Comparison of ENCODE assay signal across 25 cellular contexts in genomic region chr12:52646613-52647012, GRCh38. TPM values are rescaled to one million over a fixed set of nuclear protein-coding genes. Genes with fewer than 3 reads are reported as not detected.
A peak's percentile ranks its signal among the peaks of the same experiment; 100 is the strongest.
DNase-seq lines count a peak whose midpoint lies in the region; ATAC-seq and TF ChIP-seq lines count a peak whose summit lies in the region.
"Had no signal": no experiment of that assay in that cellular context is flagged by ENCODE, and none has a peak within 500 bp of the region (broad histone marks: within the 10 kb centered on the region; RNA-seq: fewer than 3 reads in every experiment).

No MANE protein-coding gene starts in this region.

- TF ChIP-seq CTCF in colonic mucosa (IDR thresholded peaks at IDR 0.05), result no peak
- no peak for TF ChIP-seq CTCF in natural killer cell (IDR thresholded peaks at IDR 0.05)
- no peak for TF ChIP-seq CTCF in stomach (IDR thresholded peaks at IDR 0.05)

- H3K27ac ChIP-seq in CD8-positive, alpha-beta memory T cell (ENCODE audit: low read depth, low read length), result peak overlapping the region; percentile 3
- H3K27ac ChIP-seq in colonic mucosa (no peak overlapping the region), stomach (no peak overlapping the region)
- H3K27ac ChIP-seq: A549, BLaER1, parathyroid adenoma, WERI-Rb-1 had no signal

- peak overlapping the region; percentile 8 for H3K4me3 ChIP-seq in CD8-positive, alpha-beta memory T cell (ENCODE audit: low read length)
- H3K4me3 ChIP-seq in colonic mucosa (no peak overlapping the region), stomach (no peak overlapping the region)
- H3K4me3 ChIP-seq: A549, BLaER1 had no signal

- ATAC-seq in natural killer cell, result no peak
- ATAC-seq: A549 had no signal

- no peak for TF ChIP-seq POLR2A in stomach (IDR thresholded peaks at IDR 0.05)

- peaks cover 2% of the 10 kb centered on the region for H3K27me3 Mint-ChIP-seq in activated CD4-positive, alpha-beta T cell treated with anti-CD3 and anti-CD28 coated beads, Interleukin-2, amount 10 ng/mL, durations not matched to agents 24 days and 14 days
- H3K27me3 Mint-ChIP-seq in CD8-positive, alpha-beta memory T cell, result peaks cover 0 to 4% of the 10 kb centered on the region in 2 donors
- H3K27me3 Mint-ChIP-seq in natural killer cell (ENCODE audit: low read depth in 2 of 2), result no peaks in the 10 kb centered on the region

- POLR2A ChIA-PET in CD8-positive, alpha-beta memory T cell (lab: Charles Lee), result no interaction called here

- no peak overlapping the region for H3K27ac Mint-ChIP-seq in activated CD4-positive, alpha-beta T cell treated with anti-CD3 and anti-CD28 coated beads, Interleukin-2, amount 10 ng/mL, durations not matched to agents 24 days and 14 days
- H3K27ac Mint-ChIP-seq in CD8-positive, alpha-beta memory T cell, result peak overlapping the region; percentile 94 to 100 (median 98)
- H3K27ac Mint-ChIP-seq in natural killer cell, result peak overlapping the region; percentile 97 to 98
- H3K27ac Mint-ChIP-seq: memory B cell had no signal

- peak overlapping the region; percentile 1 for H3K4me3 Mint-ChIP-seq in activated CD4-positive, alpha-beta T cell treated with anti-CD3 and anti-CD28 coated beads, Interleukin-2, amount 10 ng/mL, durations not matched to agents 24 days and 14 days
- H3K4me3 Mint-ChIP-seq in CD8-positive, alpha-beta memory T cell, result peak overlapping the region in 4 of 7 donors; percentile 44 to 82 (median 59)
- H3K4me3 Mint-ChIP-seq in natural killer cell, result peak overlapping the region; percentile 84
- H3K4me3 Mint-ChIP-seq: memory B cell had no signal

- H3K9me3 ChIP-seq in CD8-positive, alpha-beta memory T cell (ENCODE audit: low read length), result no peaks in the 10 kb centered on the region
- H3K9me3 ChIP-seq in colonic mucosa, result no peaks in the 10 kb centered on the region
- H3K9me3 ChIP-seq in stomach, result no peaks in the 10 kb centered on the region
- H3K9me3 ChIP-seq: A549, BLaER1 had no signal

- H3K4me1 Mint-ChIP-seq in activated CD4-positive, alpha-beta T cell treated with anti-CD3 and anti-CD28 coated beads, Interleukin-2, amount 10 ng/mL, durations not matched to agents 24 days and 14 days, result peaks cover 56% of the 10 kb centered on the region
- peaks cover 59 to 78% (median 76%) of the 10 kb centered on the region in 3 donors for H3K4me1 Mint-ChIP-seq in CD8-positive, alpha-beta memory T cell
- H3K4me1 Mint-ChIP-seq in natural killer cell, result peaks cover 66 to 82% of the 10 kb centered on the region in 2 donors
- H3K4me1 Mint-ChIP-seq: memory B cell had no signal

- peaks cover 3% of the 10 kb centered on the region for H3K9me3 Mint-ChIP-seq in activated CD4-positive, alpha-beta T cell treated with anti-CD3 and anti-CD28 coated beads, Interleukin-2, amount 10 ng/mL, durations not matched to agents 24 days and 14 days
- peaks cover 0 to 8% (median 4%) of the 10 kb centered on the region in 5 donors for H3K9me3 Mint-ChIP-seq in CD8-positive, alpha-beta memory T cell
- H3K9me3 Mint-ChIP-seq in natural killer cell, result no peaks in the 10 kb centered on the region
- H3K9me3 Mint-ChIP-seq: memory B cell had no signal

- H3K36me3 ChIP-seq in CD8-positive, alpha-beta memory T cell (ENCODE audit: insufficient read depth, low read length), result no peaks in the 10 kb centered on the region
- H3K36me3 ChIP-seq in colonic mucosa, result no peaks in the 10 kb centered on the region
- no peaks in the 10 kb centered on the region for H3K36me3 ChIP-seq in stomach
- H3K36me3 ChIP-seq: BLaER1, WERI-Rb-1 had no signal

- CTCF ChIA-PET in CD8-positive, alpha-beta memory T cell (lab: Charles Lee), result no interaction called here

- TF ChIP-seq EP300 in stomach (IDR thresholded peaks at IDR 0.05), result no peak

- 80 to 90% (median 85%) methylated on average over 12 of the region's 12 CpGs for WGBS in stomach, 5 donors

- H3K36me3 Mint-ChIP-seq in activated CD4-positive, alpha-beta T cell treated with anti-CD3 and anti-CD28 coated beads, Interleukin-2, amount 10 ng/mL, durations not matched to agents 24 days and 14 days (ENCODE audit: low read depth), result peaks cover 6% of the 10 kb centered on the region
- H3K36me3 Mint-ChIP-seq in CD8-positive, alpha-beta memory T cell, result peaks cover 2 to 10% (median 3%) of the 10 kb centered on the region in 3 donors
- H3K36me3 Mint-ChIP-seq in natural killer cell, result no peaks in the 10 kb centered on the region
- H3K36me3 Mint-ChIP-seq: memory B cell had no signal

- H3K9ac ChIP-seq in colonic mucosa (ENCODE audit: low read depth in 2 of 2, low read length in 2 of 2), result no peak overlapping the region
- H3K9ac ChIP-seq: BLaER1, parathyroid adenoma had no signal

- H3K4me1 ChIP-seq in CD8-positive, alpha-beta memory T cell (ENCODE audit: insufficient read depth, low read length), result peaks cover 80% of the 10 kb centered on the region
- H3K4me1 ChIP-seq in colonic mucosa (peaks cover 4% of the 10 kb centered on the region), stomach (peaks cover 0 to 7% (median 3%) of the 10 kb centered on the region in 4 donors)
- H3K4me1 ChIP-seq: A549, BLaER1, parathyroid adenoma had no signal

- no peak for DNase-seq in activated CD4-positive, alpha-beta T cell treated with anti-CD3 and anti-CD28 coated beads, Interleukin-2, amount 10 ng/mL, durations not matched to agents 24 days and 14 days
- DNase-seq in activated CD4-positive, alpha-beta T cell treated with anti-CD3 and anti-CD28 coated beads for 1 hour, result no peak
- no peak for DNase-seq in CD8-positive, alpha-beta memory T cell
- DNase-seq in colonic mucosa (peak; percentile 13), natural killer cell (no peak), hepatic stellate cell (ENCODE audit: low spot score) (no peak), NCI-H187 treated with DMSO at 0.1 percent for 48 hours (lab: John Stamatoyannopoulos, UW) (no peak), stomach (no peak)
- DNase-seq: activated gamma-delta T cell treated with Interleukin-2 at 50 U/mL for 16 hours, DMS 273 treated with DMSO at 0.1 percent for 48 hours, foreskin fibroblast, hippocampal formation, kidney, NCI-H1105, NCI-H526 treated with DMSO at 0.1 percent for 48 hours, Right ventricle myocardium superior, WERI-Rb-1 had no signal

- H3K27me3 ChIP-seq in CD8-positive, alpha-beta memory T cell (ENCODE audit: insufficient read depth, low read length, poor library complexity, severe bottlenecking), result no peaks in the 10 kb centered on the region
- H3K27me3 ChIP-seq in colonic mucosa, result no peaks in the 10 kb centered on the region
- peaks cover 0 to 19% (median 0%) of the 10 kb centered on the region in 3 donors for H3K27me3 ChIP-seq in stomach
- H3K27me3 ChIP-seq: BLaER1 had no signal

- intact Hi-C loops in activated CD4-positive, alpha-beta T cell treated with anti-CD3 and anti-CD28 coated beads, Interleukin-2, amount 10 ng/mL, durations not matched to agents 24 days and 14 days (cut with micrococcal nuclease), result no loop called here
- intact Hi-C loops in colonic mucosa (cut with DNase I), result no loop called here
- intact Hi-C loops in natural killer cell (cut with micrococcal nuclease), result loop anchor here (5.0 kb wide), 1 partner anchor 36 kb away; the partner anchor contains the start of gene KRT1
- intact Hi-C loops in stomach (cut with DNase I; ENCODE audit: low total_unique reads), result no loop called here

RNA-seq across cellular contexts. Expression of gene KRT2, which starts 5.4 kb away (rescaled TPM):
- total RNA-seq in activated CD4-positive, alpha-beta T cell treated with anti-CD3 and anti-CD28 coated beads, Interleukin-2, amount 10 ng/mL, durations not matched to agents 24 days and 14 days, result not detected in 2 replicates
- not detected for total RNA-seq in CD8-positive, alpha-beta memory T cell
- 0.16 TPM for polyA plus RNA-seq in CD8-positive, alpha-beta memory T cell
- not detected for total RNA-seq in colonic mucosa
- total RNA-seq in natural killer cell, result 1 to 10 TPM in 1 of 3 donors, under 1 TPM in 2; 0.63 to 1.4 (median 0.66) TPM
- not detected for total RNA-seq in stomach
- not detected for polyA plus RNA-seq in stomach
- total RNA-seq: kidney, LHCN-M2, OCI-LY7, Right ventricle myocardium superior, skeletal muscle tissue, urinary bladder had no signal
- polyA plus RNA-seq: urinary bladder had no signal

RNA-seq across cellular contexts. Expression of gene KRT73, which starts 28.3 kb away (rescaled TPM):
- 0.09 TPM in 1 of 2 replicates, not detected in the other for total RNA-seq in activated CD4-positive, alpha-beta T cell treated with anti-CD3 and anti-CD28 coated beads, Interleukin-2, amount 10 ng/mL, durations not matched to agents 24 days and 14 days
- under 1 TPM in 1 of 2 experiments, not detected in 1; 0.13 TPM for total RNA-seq in CD8-positive, alpha-beta memory T cell
- 0.24 TPM for polyA plus RNA-seq in CD8-positive, alpha-beta memory T cell
- total RNA-seq in colonic mucosa (not detected), natural killer cell (10 to 100 TPM; 12.4 to 92.9 (median 23.3) TPM), stomach (not detected)
- not detected for polyA plus RNA-seq in stomach
- total RNA-seq: kidney, LHCN-M2, OCI-LY7, Right ventricle myocardium superior had no signal
- polyA plus RNA-seq: A549, urinary bladder had no signal

RNA-seq across cellular contexts. Expression of gene KRT1, which starts 33.6 kb away (rescaled TPM):
- total RNA-seq in activated CD4-positive, alpha-beta T cell treated with anti-CD3 and anti-CD28 coated beads, Interleukin-2, amount 10 ng/mL, durations not matched to agents 24 days and 14 days, result not detected in 2 replicates
- not detected for total RNA-seq in CD8-positive, alpha-beta memory T cell
- 3.4 TPM for polyA plus RNA-seq in CD8-positive, alpha-beta memory T cell
- 1 to 10 TPM in 1 of 2 donors, not detected in 1; 1.2 TPM for total RNA-seq in colonic mucosa
- 1 to 10 TPM in 1 of 3 donors, under 1 TPM in 1, not detected in 1; 0.27 to 1.8 TPM for total RNA-seq in natural killer cell
- 10 to 100 TPM in 1 of 5 donors, 1 to 10 TPM in 1, under 1 TPM in 1, not detected in 2; 0.37 to 27.8 (median 7.6) TPM for total RNA-seq in stomach
- polyA plus RNA-seq in stomach, result not detected
- total RNA-seq: kidney, LHCN-M2, OCI-LY7, Right ventricle myocardium superior had no signal
- polyA plus RNA-seq: A549, urinary bladder had no signal

RNA-seq across cellular contexts. Expression of gene KRT72, which starts 45.4 kb away (rescaled TPM):
- 0.09 TPM in 1 of 2 replicates, not detected in the other for total RNA-seq in activated CD4-positive, alpha-beta T cell treated with anti-CD3 and anti-CD28 coated beads, Interleukin-2, amount 10 ng/mL, durations not matched to agents 24 days and 14 days
- total RNA-seq in CD8-positive, alpha-beta memory T cell, result not detected
- not detected for polyA plus RNA-seq in CD8-positive, alpha-beta memory T cell
- under 1 TPM in 1 of 2 donors, not detected in 1; 0.25 TPM for total RNA-seq in colonic mucosa
- 100 to 1,000 TPM in 1 of 3 donors, 10 to 100 TPM in 2; 21.9 to 136 (median 38.0) TPM for total RNA-seq in natural killer cell
- not detected for total RNA-seq in stomach
- not detected for polyA plus RNA-seq in stomach
- total RNA-seq: kidney, LHCN-M2, OCI-LY7, Right ventricle myocardium superior, skeletal muscle tissue, urinary bladder had no signal
- polyA plus RNA-seq: A549, urinary bladder had no signal

RNA-seq across cellular contexts. Expression of gene KRT77, which starts 56.7 kb away (rescaled TPM):
- not detected in 2 replicates for total RNA-seq in activated CD4-positive, alpha-beta T cell treated with anti-CD3 and anti-CD28 coated beads, Interleukin-2, amount 10 ng/mL, durations not matched to agents 24 days and 14 days
- total RNA-seq in CD8-positive, alpha-beta memory T cell, result not detected
- not detected for polyA plus RNA-seq in CD8-positive, alpha-beta memory T cell
- total RNA-seq in colonic mucosa (not detected), natural killer cell (not detected), stomach (not detected)
- under 1 TPM in 1 of 3 donors, not detected in 2; 0.03 TPM for polyA plus RNA-seq in stomach
- total RNA-seq: kidney, LHCN-M2, OCI-LY7, Right ventricle myocardium superior, skeletal muscle tissue, urinary bladder had no signal
- polyA plus RNA-seq: urinary bladder had no signal

Comparison
In these comparisons a context has a peak if more than half of its experiments do, and no peak if none do; other contexts are left out.
1. H3K4me3 Mint-ChIP-seq: peak in every context shown above with its lines; median percentile 84 in natural killer cell; 59 in CD8-positive, alpha-beta memory T cell; 1 in activated CD4-positive, alpha-beta T cell treated with anti-CD3 and anti-CD28 coated beads, Interleukin-2, amount 10 ng/mL, durations not matched to agents 24 days and 14 days.
2. RNA of gene KRT73, which starts 28.3 kb away (total RNA-seq): 12.4 to 92.9 TPM in natural killer cell; 0.13 TPM in CD8-positive, alpha-beta memory T cell, not detected in colonic mucosa, 0.09 TPM in activated CD4-positive, alpha-beta T cell treated with anti-CD3 and anti-CD28 coated beads, Interleukin-2, amount 10 ng/mL, durations not matched to agents 24 days and 14 days and not detected in stomach; every median in the first group is over 10 times any median in the second.